Comparison of ENCODE assay signal across 2 cellular contexts in genomic region chr2:211473116-211473515, GRCh38.
"Had no signal": no experiment of that assay in that cellular context is flagged by ENCODE, and none has a peak within 500 bp of the region (broad histone marks: within the 10 kb centered on the region; RNA-seq: fewer than 3 reads in every experiment).

No MANE protein-coding gene starts in this region.

- DNase-seq: GF-D8 had no signal

- ATAC-seq: GM12878 had no signal
